25 cellular contexts compared by ENCODE assay signal in genomic region chr9:38638881-38639576, GRCh38. TPM values are rescaled to one million over a fixed set of nuclear protein-coding genes. Genes with fewer than 3 reads are reported as not detected.
"Had no signal": no experiment of that assay in that cellular context is flagged by ENCODE, and none has a peak within 500 bp of the region (broad histone marks: within the 10 kb centered on the region; RNA-seq: fewer than 3 reads in every experiment).

No MANE protein-coding gene starts in this region.

- H3K4me1 ChIP-seq: ascending aorta, body of pancreas had no signal

- H3K9me3 ChIP-seq: ascending aorta, body of pancreas had no signal

- H3K27me3 ChIP-seq: ascending aorta, body of pancreas had no signal

- DNase-seq: activated CD4-positive, alpha-beta T cell treated with anti-CD3 and anti-CD28 coated beads for 4 hours; activated CD4-positive, alpha-beta T cell treated with anti-CD3 and anti-CD28 coated beads, Interleukin-2, amount 50 U/mL, for 4 hours; activated CD8-positive, alpha-beta memory T cell treated with anti-CD3 and anti-CD28 coated beads, Interleukin-2, amount 10 ng/mL, durations not matched to agents 7 days and 5 days; activated effector memory CD4-positive, alpha-beta T cell treated with anti-CD3 and anti-CD28 coated beads, Interleukin-2, amount 50 U/mL, for 16 hours; activated naive CD4-positive, alpha-beta T cell treated with Interleukin-2 at 50 U/mL for 16 hours; activated naive CD8-positive, alpha-beta T cell treated with anti-CD3 and anti-CD28 coated beads, Interleukin-2, amount 50 U/mL, for 24 hours; activated T-cell treated with anti-CD3 and anti-CD28 coated beads, Interleukin-2, amount 50 U/mL, for 24 hours; amniotic stem cell; body of pancreas; MM.1S; NCI-H1105; NCI-H1436; NCI-H1694 treated with DMSO at 0.1 percent for 48 hours; NCI-H2029 treated with DMSO at 0.1 percent for 48 hours; NCI-H345; NCI-H510A; NCI-H526 treated with DMSO at 0.1 percent for 48 hours; NCI-H82; SHP77 treated with DMSO at 0.1 percent for 48 hours had no signal

- ATAC-seq: activated CD4-positive, CD25-positive, alpha-beta regulatory T cell treated with anti-CD3 and anti-CD28 coated beads, Interleukin-2, amount 50 U/mL, for 24 hours; activated CD8-positive, alpha-beta memory T cell treated with anti-CD3 and anti-CD28 coated beads, Interleukin-2, amount 10 ng/mL, durations not matched to agents 7 days and 5 days; activated naive CD4-positive, alpha-beta T cell treated with anti-CD3 and anti-CD28 coated beads, Interleukin-2, amount 50 U/mL, for 72 hours; activated naive CD8-positive, alpha-beta T cell treated with anti-CD3 and anti-CD28 coated beads, Interleukin-2, amount 50 U/mL, for 24 hours; body of pancreas had no signal

- H3K4me3 ChIP-seq: ascending aorta, body of pancreas had no signal

- H3K27ac ChIP-seq: ascending aorta, body of pancreas had no signal

- H3K4me3 Mint-ChIP-seq: activated CD8-positive, alpha-beta memory T cell treated with anti-CD3 and anti-CD28 coated beads, Interleukin-2, amount 10 ng/mL, durations not matched to agents 7 days and 5 days; activated naive CD8-positive, alpha-beta T cell treated with anti-CD3 and anti-CD28 coated beads, Interleukin-2, amount 50 U/mL, for 24 hours; activated T-cell treated with anti-CD3 and anti-CD28 coated beads, Interleukin-2, amount 50 U/mL, for 24 hours; central memory CD8-positive, alpha-beta T cell; T-helper 1 cell treated with Interleukin-12 subunit alpha and Interleukin-12 subunit beta and Interleukin-4 antibody, amounts not matched to agents 30 μg/mL and 1 μg/mL, for 36 hours had no signal

- H3K4me1 Mint-ChIP-seq: activated CD8-positive, alpha-beta memory T cell treated with anti-CD3 and anti-CD28 coated beads, Interleukin-2, amount 10 ng/mL, durations not matched to agents 7 days and 5 days; activated naive CD8-positive, alpha-beta T cell treated with anti-CD3 and anti-CD28 coated beads, Interleukin-2, amount 50 U/mL, for 24 hours; central memory CD8-positive, alpha-beta T cell had no signal

- H3K36me3 ChIP-seq: ascending aorta had no signal

- H3K27ac Mint-ChIP-seq: activated CD8-positive, alpha-beta memory T cell treated with anti-CD3 and anti-CD28 coated beads, Interleukin-2, amount 10 ng/mL, durations not matched to agents 7 days and 5 days; activated naive CD4-positive, alpha-beta T cell treated with anti-CD3 and anti-CD28 coated beads, Interleukin-2, amount 50 U/mL, for 72 hours; activated naive CD8-positive, alpha-beta T cell treated with anti-CD3 and anti-CD28 coated beads, Interleukin-2, amount 50 U/mL, for 24 hours; activated T-cell treated with anti-CD3 and anti-CD28 coated beads, Interleukin-2, amount 50 U/mL, for 24 hours; T-helper 1 cell treated with Interleukin-12 subunit alpha and Interleukin-12 subunit beta and Interleukin-4 antibody, amounts not matched to agents 30 μg/mL and 1 μg/mL, for 36 hours had no signal

- H3K9me3 Mint-ChIP-seq: activated naive CD4-positive, alpha-beta T cell treated with anti-CD3 and anti-CD28 coated beads, Interleukin-2, amount 50 U/mL, for 72 hours; activated naive CD8-positive, alpha-beta T cell treated with anti-CD3 and anti-CD28 coated beads, Interleukin-2, amount 50 U/mL, for 24 hours; activated T-cell treated with anti-CD3 and anti-CD28 coated beads, Interleukin-2, amount 50 U/mL, for 24 hours; central memory CD8-positive, alpha-beta T cell; T-helper 1 cell treated with Interleukin-12 subunit alpha and Interleukin-12 subunit beta and Interleukin-4 antibody, amounts not matched to agents 30 μg/mL and 1 μg/mL, for 36 hours had no signal

- H3K36me3 Mint-ChIP-seq: activated CD8-positive, alpha-beta memory T cell treated with anti-CD3 and anti-CD28 coated beads, Interleukin-2, amount 10 ng/mL, durations not matched to agents 7 days and 5 days; activated naive CD4-positive, alpha-beta T cell treated with anti-CD3 and anti-CD28 coated beads, Interleukin-2, amount 50 U/mL, for 72 hours had no signal

- H3K27me3 Mint-ChIP-seq: activated CD8-positive, alpha-beta memory T cell treated with anti-CD3 and anti-CD28 coated beads, Interleukin-2, amount 10 ng/mL, durations not matched to agents 7 days and 5 days had no signal

RNA-seq across cellular contexts. Expression of gene ANKRD18A, which starts 18.6 kb away (rescaled TPM):
- total RNA-seq: ascending aorta, SK-MEL-5 had no signal
